Comparison of ENCODE assay signal across 23 cellular contexts in genomic region chr7:132112111-132112510, GRCh38.
"Had no signal": no experiment of that assay in that cellular context is flagged by ENCODE, and none has a peak within 500 bp of the region (broad histone marks: within the 10 kb centered on the region; RNA-seq: fewer than 3 reads in every experiment).

No MANE protein-coding gene starts in this region.

- H3K27ac Mint-ChIP-seq: activated naive CD4-positive, alpha-beta T cell treated with anti-CD3 and anti-CD28 coated beads, Interleukin-2, amount 50 U/mL, for 72 hours; activated T-cell treated with anti-CD3 and anti-CD28 coated beads, Interleukin-2, amount 50 U/mL, for 72 hours; mesothelial cell of epicardium; naive thymus-derived CD4-positive, alpha-beta T cell had no signal

- H3K27me3 ChIP-seq: body of pancreas, cardiac muscle cell, gastrocnemius medialis, tibial nerve had no signal

- H3K36me3 ChIP-seq: cardiac muscle cell, gastrocnemius medialis, spleen, tibial nerve had no signal

- H3K36me3 Mint-ChIP-seq: activated naive CD4-positive, alpha-beta T cell treated with anti-CD3 and anti-CD28 coated beads, Interleukin-2, amount 50 U/mL, for 72 hours; mesothelial cell of epicardium; naive thymus-derived CD4-positive, alpha-beta T cell had no signal

- DNase-seq: activated CD4-positive, alpha-beta T cell treated with anti-CD3 and anti-CD28 coated beads for 4 hours; activated CD4-positive, alpha-beta T cell treated with anti-CD3 and anti-CD28 coated beads, Interleukin-2, amount 50 U/mL, for 4 hours; activated CD4-positive, CD25-positive, alpha-beta regulatory T cell; activated naive CD4-positive, alpha-beta T cell; activated T-cell treated with anti-CD3 and anti-CD28 coated beads for 4 hours; activated T-cell treated with anti-CD3 and anti-CD28 coated beads, Interleukin-2, amount 50 U/mL, for 72 hours; body of pancreas; effector memory CD4-positive, alpha-beta T cell; erythroblast; gastrocnemius medialis; left cardiac atrium; mammary epithelial cell; naive thymus-derived CD4-positive, alpha-beta T cell; occipital lobe; right cardiac atrium; spleen; stimulated activated naive CD4-positive, alpha-beta T cell treated with Interleukin-2 at 50 U/mL for 16 hours had no signal

- H3K4me3 ChIP-seq: body of pancreas, cardiac muscle cell, coronary artery, dorsolateral prefrontal cortex, gastrocnemius medialis, spleen, tibial nerve had no signal

- H3K4me1 Mint-ChIP-seq: naive thymus-derived CD4-positive, alpha-beta T cell had no signal

- H3K4me1 ChIP-seq: body of pancreas, gastrocnemius medialis, spleen, tibial nerve had no signal

- H3K9me3 ChIP-seq: body of pancreas, gastrocnemius medialis, spleen, tibial nerve had no signal

- H3K27ac ChIP-seq: body of pancreas, cardiac muscle cell, coronary artery, dorsolateral prefrontal cortex, gastrocnemius medialis, spleen, tibial nerve had no signal

- H3K9me3 Mint-ChIP-seq: activated naive CD4-positive, alpha-beta T cell treated with anti-CD3 and anti-CD28 coated beads, Interleukin-2, amount 50 U/mL, for 72 hours; activated T-cell treated with anti-CD3 and anti-CD28 coated beads, Interleukin-2, amount 50 U/mL, for 72 hours; mesothelial cell of epicardium had no signal

- H3K4me3 Mint-ChIP-seq: activated T-cell treated with anti-CD3 and anti-CD28 coated beads, Interleukin-2, amount 50 U/mL, for 72 hours; mesothelial cell of epicardium; naive thymus-derived CD4-positive, alpha-beta T cell had no signal
